ENCODE assay signal across 8 cellular contexts in genomic region chr4:145482209-145483021, GRCh38. TPM values are rescaled to one million over a fixed set of nuclear protein-coding genes. Genes with fewer than 3 reads are reported as not detected.
DNase-seq lines count a peak whose midpoint lies in the region; ATAC-seq and TF ChIP-seq lines count a peak whose summit lies in the region.

No MANE protein-coding gene starts in this region.

- ATAC-seq in GM18907 (IDR thresholded peaks at IDR 0.05; ENCODE audit: unreplicated experiment), result peak; percentile 43
- peak; percentile 26 for ATAC-seq in HG03175 (IDR thresholded peaks at IDR 0.05; ENCODE audit: unreplicated experiment)

- no peak overlapping the region for H3K4me3 Mint-ChIP-seq in activated T-cell treated with anti-CD3 and anti-CD28 coated beads, Interleukin-2, amount 50 U/mL, for 24 hours
- H3K4me3 Mint-ChIP-seq in nephron progenitor cell, result no peak overlapping the region

- peak; percentile 0 for TF ChIP-seq CTCF in fibroblast of the aortic adventitia (IDR thresholded peaks at IDR 0.05; ENCODE audit: insufficient read depth, low read length)
- TF ChIP-seq CTCF in nephron progenitor cell (IDR thresholded peaks at IDR 0.05), result no peak

- no peak overlapping the region for H3K27ac Mint-ChIP-seq in activated T-cell treated with anti-CD3 and anti-CD28 coated beads, Interleukin-2, amount 50 U/mL, for 24 hours
- H3K27ac Mint-ChIP-seq in nephron progenitor cell, result no peak overlapping the region

- H3K9me3 Mint-ChIP-seq in activated T-cell treated with anti-CD3 and anti-CD28 coated beads, Interleukin-2, amount 50 U/mL, for 24 hours, result no peaks in the 10 kb centered on the region
- H3K9me3 Mint-ChIP-seq in nephron progenitor cell, result peaks cover 16% of the 10 kb centered on the region

- peaks cover 16% of the 10 kb centered on the region for H3K4me1 Mint-ChIP-seq in activated T-cell treated with anti-CD3 and anti-CD28 coated beads, Interleukin-2, amount 50 U/mL, for 24 hours (ENCODE audit: low read depth)
- H3K4me1 Mint-ChIP-seq in nephron progenitor cell, result peaks cover 33% of the 10 kb centered on the region

- H3K36me3 Mint-ChIP-seq in activated T-cell treated with anti-CD3 and anti-CD28 coated beads, Interleukin-2, amount 50 U/mL, for 24 hours (ENCODE audit: low read depth), result no peaks in the 10 kb centered on the region
- H3K36me3 Mint-ChIP-seq in nephron progenitor cell (ENCODE audit: low read depth), result peaks cover 21% of the 10 kb centered on the region

- peak overlapping the region; percentile 80 for H3K4me3 ChIP-seq in fibroblast of the aortic adventitia (ENCODE audit: low read depth, low read length)

- H3K27me3 Mint-ChIP-seq in activated T-cell treated with anti-CD3 and anti-CD28 coated beads, Interleukin-2, amount 50 U/mL, for 24 hours, result peaks cover 45% of the 10 kb centered on the region
- H3K27me3 Mint-ChIP-seq in nephron progenitor cell (ENCODE audit: low read depth, poor library complexity), result no peaks in the 10 kb centered on the region

- DNase-seq in AML-193 (lab: John Stamatoyannopoulos, UW) (peak; percentile 39 to 49), NCI-H82 treated with DMSO at 0.1 percent for 48 hours (lab: John Stamatoyannopoulos, UW; ENCODE audit: unreplicated experiment) (peak; percentile 18), fibroblast of the aortic adventitia (ENCODE audit: low read depth) (peak; percentile 72), nephron progenitor cell (peak; percentile 64), stromal cell of bone marrow (ENCODE audit: low read depth) (peak; percentile 49)
- peak; percentile 84 for DNase-seq in activated T-cell treated with anti-CD3 and anti-CD28 coated beads, Interleukin-2, amount 50 U/mL, for 24 hours

RNA-seq across cellular contexts. Expression of gene SMAD1, which starts 0.8 kb away (rescaled TPM):
- total RNA-seq in fibroblast of the aortic adventitia (ENCODE audit: low replicate concordance), result 36.0 and 140 TPM in 2 replicates

Comparison
In these comparisons a context has a peak if more than half of its experiments do, and no peak if none do; other contexts are left out.
1. Peak in every context shown above with its lines: DNase-seq, ATAC-seq and H3K4me3 ChIP-seq.
2. DNase-seq: peak in every context shown above with its lines; median percentile 84 in activated T-cell treated with anti-CD3 and anti-CD28 coated beads, Interleukin-2, amount 50 U/mL, for 24 hours; 72 in fibroblast of the aortic adventitia; 64 in nephron progenitor cell; 49 in stromal cell of bone marrow; 44 in AML-193; 18 in NCI-H82 treated with DMSO at 0.1 percent for 48 hours.